ENCODE assay signal across 25 cellular contexts in the genomic region with DNA sequence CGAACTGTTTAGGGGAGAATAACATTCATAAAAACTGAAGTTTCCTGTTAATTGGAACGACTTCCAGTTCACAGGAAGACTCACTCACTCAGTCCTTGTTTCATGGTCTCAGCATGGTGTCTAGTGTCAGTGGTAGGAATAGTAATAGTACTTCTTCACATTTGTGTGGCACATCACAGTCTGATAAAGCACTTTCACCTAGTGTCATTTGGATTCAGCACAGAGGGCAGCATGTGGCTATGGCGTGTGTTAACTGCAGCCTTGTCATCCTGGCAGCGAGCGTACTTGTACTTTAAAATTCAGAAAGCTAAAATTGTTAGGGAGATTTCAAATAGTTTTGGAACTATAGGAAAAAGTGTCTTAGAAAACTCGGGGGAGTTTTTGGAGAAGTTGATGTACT.
"Had no signal": no experiment of that assay in that cellular context is flagged by ENCODE, and none has a peak within 500 bp of the region (broad histone marks: within the 10 kb centered on the region; RNA-seq: fewer than 3 reads in every experiment).

No MANE protein-coding gene starts in this region.

- H3K79me2 ChIP-seq: parathyroid adenoma had no signal

- H3K27me3 Mint-ChIP-seq: activated B cell treated with CpG ODN at 0.5 μM for 24 hours; activated T-helper 17 cell treated with anti-CD3 and anti-CD28 coated beads, Interleukin-2, amount 50 U/mL, for 72 hours; central memory CD8-positive, alpha-beta T cell had no signal

- H3K9me3 ChIP-seq: adrenal gland, breast epithelium, esophagus squamous epithelium, gastrocnemius medialis, right atrium auricular region had no signal

- H3K27me3 ChIP-seq: adrenal gland, breast epithelium, esophagus squamous epithelium, gastrocnemius medialis, right atrium auricular region had no signal

- H3K4me1 Mint-ChIP-seq: nephron progenitor cell had no signal

- H3K36me3 Mint-ChIP-seq: activated naive CD4-positive, alpha-beta T cell treated with anti-CD3 and anti-CD28 coated beads, Interleukin-2, amount 50 U/mL, for 72 hours had no signal

- H3K9ac ChIP-seq: parathyroid adenoma had no signal

- H3K36me3 ChIP-seq: adrenal gland, breast epithelium, esophagus squamous epithelium, gastrocnemius medialis, right atrium auricular region had no signal

- H3K4me3 ChIP-seq: adrenal gland, breast epithelium, esophagus squamous epithelium, gastrocnemius medialis, right atrium auricular region had no signal

- ATAC-seq: activated CD8-positive, alpha-beta T cell treated with anti-CD3 and anti-CD28 coated beads for 36 hours; activated naive CD4-positive, alpha-beta T cell treated with anti-CD3 and anti-CD28 coated beads, Interleukin-2, amount 50 U/mL, for 72 hours; activated T-cell treated with anti-CD3 and anti-CD28 coated beads, Interleukin-2, amount 50 U/mL, for 4 hours; activated T-helper 17 cell treated with anti-CD3 and anti-CD28 coated beads, Interleukin-2, amount 50 U/mL, for 72 hours; gastrocnemius medialis; left ventricle myocardium superior had no signal

- H3K27ac ChIP-seq: adrenal gland, epithelial cell of prostate, esophagus squamous epithelium, gastrocnemius medialis, parathyroid adenoma, right atrium auricular region had no signal

- DNase-seq: activated B cell treated with CpG ODN at 0.5 μM for 24 hours; activated CD4-positive, alpha-beta T cell treated with anti-CD3 and anti-CD28 coated beads, Interleukin-2, amount 50 U/mL, for 1 hour; activated CD8-positive, alpha-beta T cell treated with anti-CD3 and anti-CD28 coated beads for 36 hours; activated T-cell treated with anti-CD3 and anti-CD28 coated beads, Interleukin-2, amount 50 U/mL, for 4 hours; adrenal gland; dermis blood vessel endothelial cell; effector CD4-positive, alpha-beta T cell; esophagus squamous epithelium; gastrocnemius medialis; glutamatergic neuron; left cardiac atrium; left ventricle myocardium superior; nephron progenitor cell; stimulated activated CD4-positive, alpha-beta T cell treated with anti-CD3 and anti-CD28 coated beads, Interleukin-2, amount 100 ng/mL, for 48 hours; stimulated activated naive CD4-positive, alpha-beta T cell treated with Interleukin-2 at 50 U/mL for 16 hours; T-helper 1 cell; trophoblast cell had no signal

- H3K27ac Mint-ChIP-seq: activated B cell treated with CpG ODN at 0.5 μM for 24 hours; activated CD8-positive, alpha-beta T cell treated with anti-CD3 and anti-CD28 coated beads for 36 hours; activated naive CD4-positive, alpha-beta T cell treated with anti-CD3 and anti-CD28 coated beads, Interleukin-2, amount 50 U/mL, for 72 hours; activated T-helper 17 cell treated with anti-CD3 and anti-CD28 coated beads, Interleukin-2, amount 50 U/mL, for 72 hours; nephron progenitor cell; T-helper 2 cell treated with Interferon-gamma antibody and Interleukin-4, amounts not matched to agents 5 μg/mL and 100 μg/mL, for 36 hours had no signal

- H3K4me3 Mint-ChIP-seq: activated B cell treated with CpG ODN at 0.5 μM for 24 hours; activated CD8-positive, alpha-beta T cell treated with anti-CD3 and anti-CD28 coated beads for 36 hours; activated T-cell treated with anti-CD3 and anti-CD28 coated beads, Interleukin-2, amount 50 U/mL, for 4 hours; activated T-helper 17 cell treated with anti-CD3 and anti-CD28 coated beads, Interleukin-2, amount 50 U/mL, for 72 hours; central memory CD8-positive, alpha-beta T cell; nephron progenitor cell; T-helper 2 cell treated with Interferon-gamma antibody and Interleukin-4, amounts not matched to agents 5 μg/mL and 100 μg/mL, for 36 hours had no signal

- H3K9me3 Mint-ChIP-seq: activated B cell treated with CpG ODN at 0.5 μM for 24 hours; activated CD8-positive, alpha-beta T cell treated with anti-CD3 and anti-CD28 coated beads for 36 hours; activated naive CD4-positive, alpha-beta T cell treated with anti-CD3 and anti-CD28 coated beads, Interleukin-2, amount 50 U/mL, for 72 hours; activated T-cell treated with anti-CD3 and anti-CD28 coated beads, Interleukin-2, amount 50 U/mL, for 4 hours; activated T-helper 17 cell treated with anti-CD3 and anti-CD28 coated beads, Interleukin-2, amount 50 U/mL, for 72 hours; central memory CD8-positive, alpha-beta T cell; T-helper 2 cell treated with Interferon-gamma antibody and Interleukin-4, amounts not matched to agents 5 μg/mL and 100 μg/mL, for 36 hours had no signal

- H2AFZ ChIP-seq: parathyroid adenoma had no signal

- H3K4me1 ChIP-seq: adrenal gland, breast epithelium, esophagus squamous epithelium, gastrocnemius medialis, parathyroid adenoma, right atrium auricular region had no signal
